In genomic region chr22:49345896-49346295, GRCh38 we compare ENCODE assay signal across 1 cellular context.
TF ChIP-seq lines count a peak whose summit lies in the region.

No MANE protein-coding gene starts in this region.

TF ChIP-seq in WTC11, 78 proteins besides CTCF, POLR2A, EP300 and RAD21 (continued from another document):
- TF ChIP-seq ZNF281 (CRISPR knock-in tag; IDR thresholded peaks at IDR 0.05): no peak
- no peak for TF ChIP-seq KAT7 (CRISPR knock-in tag; IDR thresholded peaks at IDR 0.05; ENCODE audit: borderline replicate concordance)
- no peak for TF ChIP-seq ZNF671 (CRISPR knock-in tag; IDR thresholded peaks at IDR 0.05)
- no peak for TF ChIP-seq SP1 (CRISPR knock-in tag; conservative IDR thresholded peaks at IDR 0.05)
TF ChIP-seq in WTC11: peak in this region for 0.
